In the genomic region with DNA sequence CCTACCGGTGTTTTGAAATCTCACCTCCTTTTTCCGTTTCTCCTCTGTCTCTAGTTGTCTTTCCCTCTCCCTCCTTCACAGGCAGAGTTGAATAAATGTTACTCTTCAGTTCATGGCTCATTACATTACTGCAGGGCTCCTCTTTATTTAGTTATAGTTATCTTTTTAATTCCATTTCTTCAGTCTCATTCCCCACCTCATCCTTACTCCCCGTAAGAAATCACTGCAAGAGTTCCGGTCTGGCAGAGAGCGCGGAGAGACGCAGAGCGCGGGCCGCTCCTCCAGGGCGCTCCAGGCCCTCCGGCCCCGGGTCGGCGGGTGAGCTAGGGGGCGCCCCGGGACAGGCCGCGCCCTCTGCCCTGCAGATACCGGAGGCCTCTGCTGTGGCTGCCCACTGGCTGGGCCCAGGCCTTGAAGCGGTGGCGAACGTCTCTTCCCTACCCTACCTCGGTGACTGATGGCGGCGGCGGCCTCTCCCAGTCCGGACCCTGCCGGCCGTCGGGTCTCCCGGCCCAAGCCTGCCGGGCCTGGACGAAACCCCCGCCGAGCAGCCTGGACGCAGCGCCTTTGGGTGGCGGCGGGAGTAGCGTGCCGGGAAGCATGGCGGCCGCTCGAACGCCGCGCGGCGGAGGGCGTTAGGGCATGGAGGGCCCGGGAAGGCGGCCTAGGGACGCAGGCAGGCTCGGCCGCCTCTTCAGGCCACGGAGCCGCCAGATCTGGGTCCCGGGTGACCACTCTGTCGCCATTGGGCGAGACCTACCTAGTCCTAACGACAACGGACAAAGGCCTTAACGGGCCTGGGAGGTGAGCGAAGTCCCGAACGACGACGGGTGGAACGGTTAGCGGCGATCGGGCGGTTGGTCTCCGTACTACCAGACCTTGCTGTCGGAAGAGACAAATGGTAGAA, we compare ENCODE assay signal across 9 cellular contexts. TPM values are rescaled to one million over a fixed set of nuclear protein-coding genes. Genes with fewer than 3 reads are reported as not detected.
DNase-seq lines count a peak whose midpoint lies in the region; ATAC-seq and TF ChIP-seq lines count a peak whose summit lies in the region.
"Had no signal": no experiment of that assay in that cellular context is flagged by ENCODE, and none has a peak within 500 bp of the region (broad histone marks: within the 10 kb centered on the region; RNA-seq: fewer than 3 reads in every experiment).

No MANE protein-coding gene starts in this region.

- 1% methylated on average over 76 of the region's 76 CpGs for WGBS in HUES64
- WGBS in right cardiac atrium = 5% methylated on average over 76 of the region's 76 CpGs

- no peaks in the 10 kb centered on the region for H3K36me3 ChIP-seq in HUES64 (ENCODE audit: insufficient read depth, low read length)
- no peaks in the 10 kb centered on the region for H3K36me3 ChIP-seq in rectal smooth muscle tissue (ENCODE audit: control insufficient read depth, insufficient read depth, low read length)
- H3K36me3 ChIP-seq in vagina = no peaks in the 10 kb centered on the region

- peak overlapping the region; percentile 91 for H3K27ac ChIP-seq in HUES64 (ENCODE audit: low read depth, low read length)
- H3K27ac ChIP-seq in right cardiac atrium (ENCODE audit: low read length) = peak overlapping the region; percentile 98
- H3K27ac ChIP-seq in rectal smooth muscle tissue (ENCODE audit: low read depth, low read length) = peak overlapping the region; percentile 97
- H3K27ac ChIP-seq in vagina = peak overlapping the region; percentile 91

- H3K4me1 ChIP-seq in HUES64 (ENCODE audit: insufficient read depth, low read length) (peaks cover 14% of the 10 kb centered on the region), right cardiac atrium (ENCODE audit: control insufficient read depth, insufficient read depth, low read length) (no peaks in the 10 kb centered on the region), rectal smooth muscle tissue (ENCODE audit: control insufficient read depth, insufficient read depth, low read length) (peaks cover 5% of the 10 kb centered on the region), vagina (peaks cover 15% of the 10 kb centered on the region)

- H3K27me3 ChIP-seq in HUES64 (ENCODE audit: insufficient read depth, low read length) = no peaks in the 10 kb centered on the region
- no peaks in the 10 kb centered on the region for H3K27me3 ChIP-seq in right cardiac atrium (ENCODE audit: control insufficient read depth, insufficient read depth)
- H3K27me3 ChIP-seq in rectal smooth muscle tissue (ENCODE audit: control insufficient read depth, insufficient read depth, low read length) = no peaks in the 10 kb centered on the region
- no peaks in the 10 kb centered on the region for H3K27me3 ChIP-seq in vagina

- DNase-seq in DMS 273 (lab: John Stamatoyannopoulos, UW; ENCODE audit: unreplicated experiment) (peak; percentile 91), SW480 (ENCODE audit: low spot score) (peak; percentile 80), amygdala (lab: John Stamatoyannopoulos, UW) (peak in 48 of 56 donors; percentile 8 to 78 (median 48)), right cardiac atrium (peak; percentile 88 to 95 (median 94)), vagina (ENCODE audit: extremely low spot score in 2 of 2) (no peak)

- peak overlapping the region; percentile 77 for H3K4me3 ChIP-seq in HUES64 (ENCODE audit: low read length)
- H3K4me3 ChIP-seq in right cardiac atrium (ENCODE audit: low read length) = peak overlapping the region; percentile 97
- peak overlapping the region; percentile 77 for H3K4me3 ChIP-seq in rectal smooth muscle tissue (ENCODE audit: low read length)
- H3K4me3 ChIP-seq in vagina = peak overlapping the region; percentile 56 to 88

- H3K9ac ChIP-seq in HUES64 (ENCODE audit: low read depth, low read length) (peak overlapping the region; percentile 96), rectal smooth muscle tissue (ENCODE audit: low read length) (peak overlapping the region; percentile 45)

- ATAC-seq in GM21390 (IDR thresholded peaks at IDR 0.05; ENCODE audit: unreplicated experiment) (peak; percentile 82), right cardiac atrium (peak; percentile 97)

- peak in 2 of 3 experiments; percentile 4 to 33 for TF ChIP-seq CTCF in vagina (IDR thresholded peaks at IDR 0.05)

- intact Hi-C loops in right cardiac atrium (cut with DNase I) = no loop called here
- intact Hi-C loops in vagina (cut with DNase I) = no loop called here

- TF ChIP-seq POLR2A in vagina (IDR thresholded peaks at IDR 0.05) = peak in 1 of 2 donors; percentile 13

- H3K9me3 ChIP-seq in HUES64 (ENCODE audit: insufficient read depth, low read depth, low read length) (no peaks in the 10 kb centered on the region), right cardiac atrium (ENCODE audit: control insufficient read depth, low read length) (no peaks in the 10 kb centered on the region), vagina (no peaks in the 10 kb centered on the region)

RNA-seq across cellular contexts. Expression of a gene that starts 16.4 kb away (rescaled TPM):
- 38.3 TPM for polyA plus RNA-seq in HUES64 (2013, experiment 1 of 2)
- polyA plus RNA-seq in HUES64 (2013, experiment 2 of 2) = 55.0 TPM
- total RNA-seq in right cardiac atrium (10 to 100 TPM; 34.6 to 42.9 (median 35.9) TPM), vagina (58.4 TPM)
- polyA plus RNA-seq in right cardiac atrium = 20.1 TPM

RNA-seq across cellular contexts. Expression of a gene that starts 21.6 kb away (rescaled TPM):
- 0.15 TPM for polyA plus RNA-seq in HUES64 (2013, experiment 1 of 2)
- polyA plus RNA-seq in HUES64 (2013, experiment 2 of 2) = 0.25 TPM
- total RNA-seq in right cardiac atrium = not detected
- polyA plus RNA-seq in right cardiac atrium = not detected
- total RNA-seq in vagina = not detected
- total RNA-seq: pulmonary artery endothelial cell had no signal

Comparison
In these comparisons a context has a peak if more than half of its experiments do, and no peak if none do; other contexts are left out.
1. DNase-seq: peak in DMS 273 (single experiment), SW480 (single experiment), amygdala (48 of 56) and right cardiac atrium (3 of 3); none in vagina (0 of 2).
2. Peak in every context shown above with its lines, with median percentiles within 50 percentile points of each other: H3K27ac ChIP-seq and H3K4me3 ChIP-seq.